Comparison of ENCODE assay signal across 20 cellular contexts in genomic region chr1:40876436-40876761, GRCh38. TPM values are rescaled to one million over a fixed set of nuclear protein-coding genes. Genes with fewer than 3 reads are reported as not detected.
DNase-seq lines count a peak whose midpoint lies in the region; ATAC-seq and TF ChIP-seq lines count a peak whose summit lies in the region.
"Had no signal": no experiment of that assay in that cellular context is flagged by ENCODE, and none has a peak within 500 bp of the region (broad histone marks: within the 10 kb centered on the region; RNA-seq: fewer than 3 reads in every experiment).

No MANE protein-coding gene starts in this region.

- no peaks in the 10 kb centered on the region for H3K79me2 ChIP-seq in SK-N-SH (ENCODE audit: insufficient read depth)
- no peaks in the 10 kb centered on the region for H3K79me2 ChIP-seq in GM23338 (replicated peaks; ENCODE audit: insufficient read depth)
- no peaks in the 10 kb centered on the region for H3K79me2 ChIP-seq in fibroblast of lung (ENCODE audit: control insufficient read depth, insufficient read depth, low read length)

- H3K9me3 Mint-ChIP-seq in GM23338 = peaks cover 12% of the 10 kb centered on the region; the same call in 2 of the 3 replicates
- H3K9me3 Mint-ChIP-seq in activated T-helper 17 cell treated with anti-CD3 and anti-CD28 coated beads, Interleukin-2, amount 50 U/mL, for 72 hours = no peaks in the 10 kb centered on the region

- TF ChIP-seq EP300 in SK-N-SH (IDR thresholded peaks at IDR 0.05; ENCODE audit: borderline replicate concordance in 1 of 2, low read depth in 1 of 2, low read length in 1 of 2) = no peak

- POLR2A ChIA-PET in SK-N-SH (lab: Yijun Ruan, JAX) = no interaction called here

- H3K27ac ChIP-seq in SK-N-SH (ENCODE audit: low read depth in 2 of 2, low read length in 1 of 2) (peak overlapping the region; percentile 88 to 90; a peak in 3 of 4 replicates), GM23338 (ENCODE audit: low read depth) (no peak overlapping the region), fibroblast of lung (ENCODE audit: insufficient read depth, low read length) (peak overlapping the region; percentile 66)
- H3K27ac ChIP-seq: 22Rv1 had no signal

- H3K27ac Mint-ChIP-seq in GM23338 = no peak overlapping the region
- peak overlapping the region; percentile 77 for H3K27ac Mint-ChIP-seq in activated T-helper 17 cell treated with anti-CD3 and anti-CD28 coated beads, Interleukin-2, amount 50 U/mL, for 72 hours

- DNase-seq in SK-N-SH (no peak), GM23338 (ENCODE audit: low spot score) (no peak), fibroblast of lung (ENCODE audit: low read depth in 2 of 2) (no peak)
- DNase-seq: activated CD4-positive, CD25-positive, alpha-beta regulatory T cell; activated gamma-delta T cell; anterior cingulate cortex; GOT3; Karpas-422; naive thymus-derived CD8-positive, alpha-beta T cell; NCI-H1105 treated with DMSO at 0.1 percent for 48 hours; NCI-H524 treated with DMSO at 0.1 percent for 48 hours; SHP77 treated with DMSO at 0.1 percent for 48 hours had no signal

- H3F3A ChIP-seq in SK-N-SH (replicated peaks; ENCODE audit: insufficient read depth) (peaks cover 42% of the 10 kb centered on the region), GM23338 (replicated peaks; ENCODE audit: low read depth) (no peaks in the 10 kb centered on the region)

- CTCF ChIA-PET in SK-N-SH (lab: Yijun Ruan, JAX) = interaction anchor here (1.1 to 1.6 kb wide), 5 partner anchors 26 to 76 kb away, joined by 3 to 6 read pairs (median 3); no protein-coding TSS in a partner anchor

- H3K4me1 Mint-ChIP-seq in GM23338 = peaks cover 9% of the 10 kb centered on the region; the same call in 2 of the 3 replicates
- peaks cover 30% of the 10 kb centered on the region for H3K4me1 Mint-ChIP-seq in activated T-helper 17 cell treated with anti-CD3 and anti-CD28 coated beads, Interleukin-2, amount 50 U/mL, for 72 hours

- H3K9me3 ChIP-seq in SK-N-SH (no peaks in the 10 kb centered on the region), fibroblast of lung (ENCODE audit: control insufficient read depth, insufficient read depth, low read depth, low read length) (no peaks in the 10 kb centered on the region)

- no peak overlapping the region for H3K4me3 Mint-ChIP-seq in GM23338
- H3K4me3 Mint-ChIP-seq in activated T-helper 17 cell treated with anti-CD3 and anti-CD28 coated beads, Interleukin-2, amount 50 U/mL, for 72 hours = peak overlapping the region; percentile 49

- no peak for ATAC-seq in SK-N-SH treated with all-trans-retinoic acid at 6 μM for 48 hours
- ATAC-seq in GM23338 = no peak
- ATAC-seq in activated T-helper 17 cell treated with anti-CD3 and anti-CD28 coated beads, Interleukin-2, amount 50 U/mL, for 72 hours (replicated peaks) = no peak
- ATAC-seq in HG02840 (IDR thresholded peaks at IDR 0.05; ENCODE audit: low FRiP score, unreplicated experiment) = no peak
- no peak for ATAC-seq in HG03354 (IDR thresholded peaks at IDR 0.05; ENCODE audit: poor library complexity, severe bottlenecking, unreplicated experiment)
- no peak for ATAC-seq in GM18502 (IDR thresholded peaks at IDR 0.05; ENCODE audit: poor library complexity, unreplicated experiment)

- no peak overlapping the region for H2AFZ ChIP-seq in SK-N-SH (ENCODE audit: low read depth)
- H2AFZ ChIP-seq in GM23338 = no peak overlapping the region
- H2AFZ ChIP-seq in fibroblast of lung (ENCODE audit: low read length) = no peak overlapping the region

- 90% methylated on average over 2 of the region's 2 CpGs for WGBS in SK-N-SH (ENCODE audit: low lambda C conversion rate)

- no peak overlapping the region for H3K9ac ChIP-seq in SK-N-SH
- no peak overlapping the region for H3K9ac ChIP-seq in fibroblast of lung (ENCODE audit: insufficient read depth, low read length)
- H3K9ac ChIP-seq: BLaER1 had no signal

- H3K36me3 ChIP-seq in SK-N-SH (replicated peaks in 1 of 2; ENCODE audit: control insufficient read depth in 1 of 2, insufficient read depth in 2 of 2, low read length in 1 of 2) (no peaks in the 10 kb centered on the region), GM23338 (ENCODE audit: insufficient read depth) (no peaks in the 10 kb centered on the region), fibroblast of lung (ENCODE audit: control insufficient read depth, insufficient read depth, low read length) (no peaks in the 10 kb centered on the region)
- H3K36me3 ChIP-seq: BLaER1 had no signal

- no peak for TF ChIP-seq RAD21 in SK-N-SH (IDR thresholded peaks at IDR 0.05; ENCODE audit: low read length)

- peaks cover 5% of the 10 kb centered on the region for H3K27me3 Mint-ChIP-seq in GM23338 (ENCODE audit: insufficient read depth, low read depth, poor library complexity)
- H3K27me3 Mint-ChIP-seq in activated T-helper 17 cell treated with anti-CD3 and anti-CD28 coated beads, Interleukin-2, amount 50 U/mL, for 72 hours = no peaks in the 10 kb centered on the region

- H3K36me3 Mint-ChIP-seq in GM23338 (ENCODE audit: low read depth) = 0 out of 3 replicates have a peak, but pooled peaks cover 5% of the 10 kb centered on the region
- H3K36me3 Mint-ChIP-seq in activated T-helper 17 cell treated with anti-CD3 and anti-CD28 coated beads, Interleukin-2, amount 50 U/mL, for 72 hours (ENCODE audit: low read depth) = no peaks in the 10 kb centered on the region
- H3K36me3 Mint-ChIP-seq: naive thymus-derived CD8-positive, alpha-beta T cell had no signal

- TF ChIP-seq CTCF in SK-N-SH (IDR thresholded peaks at IDR 0.05) = no peak
- TF ChIP-seq CTCF in GM23338 (conservative IDR thresholded peaks at IDR 0.05; ENCODE audit: low read depth in 2 of 2) = no peak
- TF ChIP-seq CTCF in fibroblast of lung (conservative IDR thresholded peaks at IDR 0.05 in 1 of 2, IDR thresholded peaks at IDR 0.05 in 1 of 2; ENCODE audit: low read depth in 1 of 2, low read length in 2 of 2) = no peak

- no peaks in the 10 kb centered on the region for H3K9me2 ChIP-seq in SK-N-SH
- 0 out of 2 replicates have a peak, but pooled peaks cover 4% of the 10 kb centered on the region for H3K9me2 ChIP-seq in GM23338 (ENCODE audit: insufficient read depth)

- H3K4me3 ChIP-seq in SK-N-SH (ENCODE audit: low read depth in 2 of 2, low read length in 1 of 2) (no peak overlapping the region), GM23338 (no peak overlapping the region), fibroblast of lung (replicated peaks in 1 of 4; ENCODE audit: control extremely low read depth in 1 of 4, insufficient read depth in 1 of 4, low read depth in 3 of 4, low read length in 4 of 4) (no peak overlapping the region)
- H3K4me3 ChIP-seq: BLaER1, smooth muscle cell had no signal

- H3K4me2 ChIP-seq in SK-N-SH = no peak overlapping the region
- H3K4me2 ChIP-seq in GM23338 = no peak overlapping the region
- no peak overlapping the region for H3K4me2 ChIP-seq in fibroblast of lung (ENCODE audit: extremely low read depth, insufficient read depth, low read length)
- H3K4me2 ChIP-seq: smooth muscle cell had no signal

- peaks cover 7 to 28% of the 10 kb centered on the region in 2 experiments; a peak in 3 of 4 replicates for H3K4me1 ChIP-seq in SK-N-SH (ENCODE audit: control insufficient read depth in 1 of 2, insufficient read depth in 2 of 2, low read depth in 1 of 2, low read length in 1 of 2)
- H3K4me1 ChIP-seq in GM23338 (ENCODE audit: insufficient read depth) = no peaks in the 10 kb centered on the region; the same call in 1 of the 2 replicates
- peaks cover 10% of the 10 kb centered on the region for H3K4me1 ChIP-seq in fibroblast of lung (ENCODE audit: control insufficient read depth, extremely low read depth, insufficient read depth, low read length)

- H4K20me1 ChIP-seq in SK-N-SH (ENCODE audit: insufficient read depth) = no peaks in the 10 kb centered on the region
- no peaks in the 10 kb centered on the region for H4K20me1 ChIP-seq in GM23338 (replicated peaks; ENCODE audit: insufficient read depth)
- H4K20me1 ChIP-seq in fibroblast of lung (ENCODE audit: control insufficient read depth, extremely low read depth, insufficient read depth, low read length) = no peaks in the 10 kb centered on the region
- H4K20me1 ChIP-seq: BLaER1 had no signal

- H3K27me3 ChIP-seq in SK-N-SH (ENCODE audit: insufficient read depth) (no peaks in the 10 kb centered on the region), GM23338 (ENCODE audit: insufficient read depth) (no peaks in the 10 kb centered on the region), fibroblast of lung (ENCODE audit: control insufficient read depth, insufficient read depth, low read length) (no peaks in the 10 kb centered on the region)
- H3K27me3 ChIP-seq: BLaER1 had no signal

TF ChIP-seq in SK-N-SH, 30 proteins besides CTCF, POLR2A, EP300 and RAD21 (continues in another document):
- TF ChIP-seq NFIC (IDR thresholded peaks at IDR 0.05; ENCODE audit: borderline replicate concordance) = no peak
- no peak for TF ChIP-seq MXI1 (IDR thresholded peaks at IDR 0.05; ENCODE audit: low read depth, low read length)
- TF ChIP-seq RCOR1 (IDR thresholded peaks at IDR 0.05; ENCODE audit: low read length) = no peak

TF ChIP-seq in SK-N-SH treated with all-trans-retinoic acid at 6 μM for 48 hours, 23 proteins besides CTCF, POLR2A, EP300 and RAD21 (continues in another document):
- no peak for TF ChIP-seq ZFP3 (CRISPR knock-in tag; IDR thresholded peaks at IDR 0.05)
- no peak for TF ChIP-seq GLIS3 (CRISPR knock-in tag; IDR thresholded peaks at IDR 0.05)
- no peak for TF ChIP-seq OSR1 (CRISPR knock-in tag; IDR thresholded peaks at IDR 0.05)

TF ChIP-seq in GM23338, 12 proteins besides CTCF, POLR2A, EP300 and RAD21:
- peak; percentile 91 for TF ChIP-seq ZNF331 (CRISPR knock-in tag; IDR thresholded peaks at IDR 0.05; ENCODE audit: low read depth)
- TF ChIP-seq EZH2 (IDR thresholded peaks at IDR 0.05; ENCODE audit: low read depth, unreplicated experiment) = no peak

RNA-seq across cellular contexts. Expression of gene CITED4, which starts 14.2 kb away (rescaled TPM):
- polyA plus RNA-seq in SK-N-SH (2012; rRNA removed) (5.9 and 10.1 TPM in 2 replicates), GM23338 (2016; fragmentation: Nextera tagmentation; extraction: Ambion mirVana) (2.9 and 7.7 TPM in 2 replicates), fibroblast of lung (0.20 and 0.58 TPM in 2 replicates)
- polyA plus RNA-seq in SK-N-SH (2012; cell fraction: cytosol; rRNA removed) = 6.7 and 10.0 TPM in 2 replicates
- polyA plus RNA-seq in SK-N-SH (2012; cell fraction: nucleus; rRNA removed) = 5.6 and 13.0 TPM in 2 replicates
- total RNA-seq in GM23338 (2014; rRNA removed; shearing (Covaris generic)) = 16.4 and 18.7 TPM in 2 replicates
- 1 to 10 TPM; 2.1 to 3.7 TPM for total RNA-seq in activated T-helper 17 cell treated with anti-CD3 and anti-CD28 coated beads, Interleukin-2, amount 50 U/mL, for 72 hours
- 1.7 and 2.6 TPM in 2 replicates for total RNA-seq in fibroblast of lung
- polyA plus RNA-seq in fibroblast of lung (2012) = 1.6 and 3.7 TPM in 2 replicates
- polyA minus RNA-seq in fibroblast of lung (ENCODE audit: low replicate concordance) = 1.2 TPM in 1 of 2 replicates, not detected in the other
